28 cellular contexts compared by ENCODE assay signal in genomic region chr13:100340865-100341264, GRCh38.
"Had no signal": no experiment of that assay in that cellular context is flagged by ENCODE, and none has a peak within 500 bp of the region (broad histone marks: within the 10 kb centered on the region; RNA-seq: fewer than 3 reads in every experiment).

No MANE protein-coding gene starts in this region.

- DNase-seq: activated CD4-positive, alpha-beta memory T cell treated with anti-CD3 and anti-CD28 coated beads for 36 hours; activated CD4-positive, alpha-beta T cell treated with anti-CD3 and anti-CD28 coated beads for 48 hours; activated effector memory CD4-positive, alpha-beta T cell treated with Interleukin-2 at 50 U/mL for 16 hours; activated naive CD4-positive, alpha-beta T cell treated with anti-CD3 and anti-CD28 coated beads, Interleukin-2, amount 50 U/mL, for 16 hours; activated T-cell treated with anti-CD3 and anti-CD28 coated beads for 4 hours; activated T-cell treated with anti-CD3 and anti-CD28 coated beads, Interleukin-2, amount 50 U/mL, for 72 hours; effector memory CD4-positive, alpha-beta T cell; head of caudate nucleus; hippocampal formation; naive B cell; occipital lobe; psoas muscle; sigmoid colon; small intestine; stimulated activated CD4-positive, alpha-beta T cell treated with anti-CD3 and anti-CD28 coated beads, Interleukin-1b, Interleukin-23, amount 100 ng/mL, for 48 hours; stimulated activated CD4-positive, alpha-beta T cell treated with anti-CD3 and anti-CD28 coated beads, Interleukin-4, amount 100 ng/mL, for 4 hours; stimulated activated CD8-positive, alpha-beta memory T cell treated with anti-CD3 and anti-CD28 coated beads, Interleukin-4, amount 100 ng/mL, for 48 hours; stimulated activated naive CD4-positive, alpha-beta T cell; T1000; tibial artery; upper lobe of right lung; WERI-Rb-1 had no signal

- H3K4me1 Mint-ChIP-seq: mesothelial cell of epicardium, naive B cell, neural progenitor cell had no signal

- H3K4me3 Mint-ChIP-seq: activated CD4-positive, alpha-beta memory T cell treated with anti-CD3 and anti-CD28 coated beads for 36 hours; activated T-cell treated with anti-CD3 and anti-CD28 coated beads, Interleukin-2, amount 50 U/mL, for 72 hours; mesothelial cell of epicardium; naive B cell; neural progenitor cell had no signal

- H3K27ac Mint-ChIP-seq: activated CD4-positive, alpha-beta memory T cell treated with anti-CD3 and anti-CD28 coated beads for 36 hours; activated T-cell treated with anti-CD3 and anti-CD28 coated beads, Interleukin-2, amount 50 U/mL, for 72 hours; mesothelial cell of epicardium; naive B cell; neural progenitor cell had no signal

- ATAC-seq: activated CD4-positive, CD25-positive, alpha-beta regulatory T cell treated with anti-CD3 and anti-CD28 coated beads, Interleukin-2, amount 50 U/mL, for 24 hours; activated T-cell treated with anti-CD3 and anti-CD28 coated beads, Interleukin-2, amount 50 U/mL, for 72 hours; gastroesophageal sphincter; psoas muscle; upper lobe of right lung had no signal

- H3K27me3 Mint-ChIP-seq: activated CD4-positive, alpha-beta memory T cell treated with anti-CD3 and anti-CD28 coated beads for 36 hours; naive B cell had no signal

- H3K9me3 Mint-ChIP-seq: activated CD4-positive, alpha-beta memory T cell treated with anti-CD3 and anti-CD28 coated beads for 36 hours; activated T-cell treated with anti-CD3 and anti-CD28 coated beads, Interleukin-2, amount 50 U/mL, for 72 hours had no signal

- H3K4me3 ChIP-seq: breast epithelium, gastroesophageal sphincter, neural progenitor cell, psoas muscle, sigmoid colon, suprapubic skin, tibial artery, upper lobe of right lung had no signal
